Comparison of ENCODE assay signal across 1 cellular context in the genomic region with DNA sequence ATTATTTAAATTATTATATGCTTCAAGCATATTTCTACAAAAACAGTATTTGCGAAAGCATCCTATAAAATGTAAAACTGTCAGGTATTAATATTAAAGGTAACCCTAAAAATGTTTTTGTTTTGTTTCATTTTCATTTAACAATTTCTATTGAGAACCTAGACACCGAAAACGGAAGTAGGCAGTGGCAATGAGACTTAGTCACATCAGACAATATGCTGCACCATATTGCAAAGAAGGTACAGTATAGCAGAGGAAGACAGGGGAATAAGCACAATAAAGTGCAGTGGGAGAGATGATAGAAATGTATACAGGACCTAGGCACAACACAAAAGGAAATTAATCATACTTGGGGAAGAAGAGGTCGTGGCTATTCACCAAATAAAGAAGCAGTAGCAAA.
TF ChIP-seq lines count a peak whose summit lies in the region.

No MANE protein-coding gene starts in this region.

TF ChIP-seq in H1, 55 proteins besides CTCF, POLR2A, EP300 and RAD21:
- no peak for TF ChIP-seq CHD1 (IDR thresholded peaks at IDR 0.05; ENCODE audit: low read depth, low read length)
- TF ChIP-seq HDAC2 (IDR thresholded peaks at IDR 0.05; ENCODE audit: borderline replicate concordance in 1 of 2, low read depth in 2 of 2, low read length in 2 of 2): no peak
- no peak for TF ChIP-seq EZH2 (IDR thresholded peaks at IDR 0.05; ENCODE audit: low read depth, low read length, severe bottlenecking)
- no peak for TF ChIP-seq SAP30 (IDR thresholded peaks at IDR 0.05; ENCODE audit: insufficient read depth, insufficient replicate concordance, low read length)
- no peak for TF ChIP-seq CHD2 (IDR thresholded peaks at IDR 0.05; ENCODE audit: low read length)
- no peak for TF ChIP-seq POLR2AphosphoS5 (IDR thresholded peaks at IDR 0.05; ENCODE audit: low read depth, low read length)
- TF ChIP-seq YY1 (IDR thresholded peaks at IDR 0.05; ENCODE audit: low read depth, low read length): no peak
- TF ChIP-seq, protein P1, sequence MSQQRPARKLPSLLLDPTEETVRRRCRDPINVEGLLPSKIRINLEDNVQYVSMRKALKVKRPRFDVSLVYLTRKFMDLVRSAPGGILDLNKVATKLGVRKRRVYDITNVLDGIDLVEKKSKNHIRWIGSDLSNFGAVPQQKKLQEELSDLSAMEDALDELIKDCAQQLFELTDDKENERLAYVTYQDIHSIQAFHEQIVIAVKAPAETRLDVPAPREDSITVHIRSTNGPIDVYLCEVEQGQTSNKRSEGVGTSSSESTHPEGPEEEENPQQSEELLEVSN (IDR thresholded peaks at IDR 0.05): no peak
- TF ChIP-seq SP2 (IDR thresholded peaks at IDR 0.05; ENCODE audit: low read length): no peak
- TF ChIP-seq, protein P2, sequence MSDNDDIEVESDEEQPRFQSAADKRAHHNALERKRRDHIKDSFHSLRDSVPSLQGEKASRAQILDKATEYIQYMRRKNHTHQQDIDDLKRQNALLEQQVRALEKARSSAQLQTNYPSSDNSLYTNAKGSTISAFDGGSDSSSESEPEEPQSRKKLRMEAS (IDR thresholded peaks at IDR 0.05): no peak
- TF ChIP-seq NRF1 (IDR thresholded peaks at IDR 0.05; ENCODE audit: low read depth, low read length): no peak
- TF ChIP-seq ATF2 (IDR thresholded peaks at IDR 0.05; ENCODE audit: low read length): no peak
- TF ChIP-seq TEAD4 (IDR thresholded peaks at IDR 0.05; ENCODE audit: low read depth, low read length): no peak
- TF ChIP-seq POU5F1 (IDR thresholded peaks at IDR 0.05; ENCODE audit: low read depth, low read length): no peak
- TF ChIP-seq CREB1 (IDR thresholded peaks at IDR 0.05): no peak
- TF ChIP-seq FOSL1 (IDR thresholded peaks at IDR 0.05; ENCODE audit: insufficient read depth, low read depth, low read length): no peak
- no peak for TF ChIP-seq SIN3A (conservative IDR thresholded peaks at IDR 0.05 in 1 of 2, IDR thresholded peaks at IDR 0.05 in 1 of 2; ENCODE audit: low read depth in 1 of 2, low read length in 2 of 2)
- no peak for TF ChIP-seq SRF (IDR thresholded peaks at IDR 0.05; ENCODE audit: low read depth, low read length)
